Comparison of ENCODE assay signal across 23 cellular contexts in the genomic region with DNA sequence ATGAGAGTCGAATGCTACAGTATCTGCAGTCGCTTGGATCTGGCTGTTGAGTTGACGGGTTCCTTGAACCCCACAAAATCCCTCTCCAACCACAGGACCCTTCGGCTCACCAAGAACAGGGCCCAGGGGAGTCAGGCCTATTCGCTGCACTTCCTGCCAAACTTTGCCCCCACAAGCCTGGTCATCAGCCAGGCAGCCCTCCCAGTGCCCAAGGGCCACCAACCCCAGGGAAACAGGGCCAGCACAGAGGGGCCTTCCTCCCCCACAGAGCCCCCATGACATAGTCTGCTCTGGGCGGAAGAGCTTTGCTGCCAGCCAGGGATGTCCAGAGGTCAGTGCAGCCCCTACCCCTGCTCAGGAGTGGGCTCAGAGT. TPM values are rescaled to one million over a fixed set of nuclear protein-coding genes. Genes with fewer than 3 reads are reported as not detected.
DNase-seq lines count a peak whose midpoint lies in the region; ATAC-seq, FAIRE-seq and TF ChIP-seq lines count a peak whose summit lies in the region.
"Had no signal": no experiment of that assay in that cellular context is flagged by ENCODE, and none has a peak within 500 bp of the region (broad histone marks: within the 10 kb centered on the region; RNA-seq: fewer than 3 reads in every experiment).

No MANE protein-coding gene starts in this region.

- DNase-seq in A673 (ENCODE audit: low spot score) (no peak), HTR-8/SVneo (ENCODE audit: insufficient read length, low spot score) (no peak), posterior vena cava (ENCODE audit: low spot score) (peak; percentile 40), GM19239 (ENCODE audit: insufficient read length, low spot score) (no peak), epidermal melanocyte (ENCODE audit: insufficient read length, low spot score) (no peak)
- DNase-seq: HFFc6, MV-4-11, NCI-H1694 treated with DMSO at 0.1 percent for 48 hours, NCI-H2107, NCI-H510A, NCI-H748 treated with DMSO at 0.1 percent for 48 hours, RPMI8226 had no signal

- intact Hi-C loops in A673 (cut with micrococcal nuclease; ENCODE audit: unreplicated experiment) (no loop called here), posterior vena cava (cut with DNase I) (no loop called here)

- H3K4me3 ChIP-seq in A673 (ENCODE audit: low read depth, low read length, poor library complexity, severe bottlenecking): no peak overlapping the region
- H3K4me3 ChIP-seq: A549, SJSA1 had no signal

- POLR2A ChIA-PET in A673 (lab: Charles Lee; ENCODE audit: low non-redundant PET): no interaction called here

- CTCF ChIA-PET in A673 (lab: Charles Lee): no interaction called here

- FAIRE-seq in HTR-8/SVneo (lab: Jason Lieb, UNC) (peak; percentile 28), GM19239 (lab: Jason Lieb, UNC) (no peak)
- FAIRE-seq: A549, D721Med, GM12891, GM18507, H54 had no signal

- peaks cover 24% of the 10 kb centered on the region for H3K4me1 ChIP-seq in A673 (ENCODE audit: insufficient read depth, low read length, poor library complexity, severe bottlenecking)
- H3K4me1 ChIP-seq: A549, SJSA1 had no signal

- H3K27ac ChIP-seq in A673 (ENCODE audit: low read depth, low read length, poor library complexity, severe bottlenecking): peak overlapping the region; percentile 78
- peak overlapping the region; percentile 18 for H3K27ac ChIP-seq in layer of hippocampus (ENCODE audit: low read depth, low read length)
- H3K27ac ChIP-seq: A549, C4-2B, KMS-11, SJSA1 had no signal

- H3K27me3 ChIP-seq in A673 (replicated peaks; ENCODE audit: insufficient read depth, low read depth, low read length, poor library complexity): no peaks in the 10 kb centered on the region
- H3K27me3 ChIP-seq in layer of hippocampus (ENCODE audit: control insufficient read depth, insufficient read depth, low read length): peaks cover 12% of the 10 kb centered on the region

- ATAC-seq in GM21528 (IDR thresholded peaks at IDR 0.05; ENCODE audit: low FRiP score, unreplicated experiment): no peak

- no TSS peak for BruUV-seq in A673 (replicated peaks; lab: Mats Ljungman, UMichigan)

- TF ChIP-seq CTCF in A673 (conservative IDR thresholded peaks at IDR 0.05; ENCODE audit: low read depth, low read length): no peak

- H3K36me3 ChIP-seq in A673 (ENCODE audit: insufficient read depth, low read length, poor library complexity, severe bottlenecking): peaks cover 12% of the 10 kb centered on the region
- H3K36me3 ChIP-seq: SJSA1 had no signal

- no peaks in the 10 kb centered on the region for H3K9me3 ChIP-seq in A673 (ENCODE audit: low read depth, low read length, poor library complexity, severe bottlenecking)
- H3K9me3 ChIP-seq: A549, SJSA1 had no signal

RNA-seq across cellular contexts. Expression of a gene that starts 34.5 kb away (rescaled TPM):
- total RNA-seq in A673 (2021) (26.5 and 27.9 TPM in 2 replicates), posterior vena cava (1 to 10 TPM; 5.0 to 8.0 TPM)

RNA-seq across cellular contexts. Expression of a gene that starts 42.9 kb away (rescaled TPM):
- 46.1 and 47.7 TPM in 2 replicates for total RNA-seq in A673 (2021)
- total RNA-seq in posterior vena cava: 10 to 100 TPM; 27.7 to 29.4 TPM

RNA-seq across cellular contexts. Expression of a gene that starts 53.1 kb away (rescaled TPM):
- total RNA-seq in A673 (2021) (8.7 and 15.9 TPM in 2 replicates), posterior vena cava (under 1 TPM in 1 of 2 donors, not detected in 1; 0.14 TPM)
- total RNA-seq: OCI-LY7, SJSA1 had no signal

RNA-seq across cellular contexts. Expression of a gene that starts 55.1 kb away (rescaled TPM):
- total RNA-seq in A673 (2021) (8.4 and 11.7 TPM in 2 replicates), posterior vena cava (1 to 10 TPM; 1.0 to 1.9 TPM)
- total RNA-seq: SJSA1 had no signal
